In genomic region chrX:33014949-33015348, GRCh38 we compare ENCODE assay signal across 38 cellular contexts.
"Had no signal": no experiment of that assay in that cellular context is flagged by ENCODE, and none has a peak within 500 bp of the region (broad histone marks: within the 10 kb centered on the region; RNA-seq: fewer than 3 reads in every experiment).

No MANE protein-coding gene starts in this region.

- H3K27ac ChIP-seq: adrenal gland, ascending aorta, body of pancreas, brain microvascular endothelial cell, breast epithelium, cardiac muscle cell had no signal

- H3K4me1 ChIP-seq: adrenal gland, ascending aorta, body of pancreas, breast epithelium had no signal

- H3K4me3 Mint-ChIP-seq: activated naive CD4-positive, alpha-beta T cell treated with anti-CD3 and anti-CD28 coated beads for 36 hours; activated naive CD4-positive, alpha-beta T cell treated with anti-CD3 and anti-CD28 coated beads, Interleukin-2, amount 10 ng/mL, durations not matched to agents 7 days and 5 days; activated naive CD4-positive, alpha-beta T cell treated with anti-CD3 and anti-CD28 coated beads, Interleukin-2, amount 50 U/mL, for 24 hours; activated naive CD8-positive, alpha-beta T cell; activated naive CD8-positive, alpha-beta T cell treated with anti-CD3 and anti-CD28 coated beads for 36 hours; activated naive CD8-positive, alpha-beta T cell treated with anti-CD3 and anti-CD28 coated beads, Interleukin-2, amount 10 ng/mL, durations not matched to agents 7 days and 5 days; activated naive CD8-positive, alpha-beta T cell treated with anti-CD3 and anti-CD28 coated beads, Interleukin-2, amount 50 U/mL, for 24 hours; activated T-cell treated with anti-CD3 and anti-CD28 coated beads, Interleukin-2, amount 50 U/mL, for 24 hours; activated T-cell treated with anti-CD3 and anti-CD28 coated beads, Interleukin-2, amount 50 U/mL, for 4 hours; activated T-cell treated with anti-CD3 and anti-CD28 coated beads, Interleukin-2, amount 50 U/mL, for 72 hours; activated T-helper 1 cell treated with anti-CD3 and anti-CD28 coated beads, Interleukin-12 subunit alpha, Interleukin-12 subunit beta, Interleukin-2, Interleukin-4 antibody, amounts not matched to agents 30 ng/mL and 10 ng/mL and 1 ng/mL, durations not matched to agents 14 hours and 24 hours and 36 hours; activated T-helper 17 cell treated with anti-CD3 and anti-CD28 coated beads, Interleukin-2, amount 50 U/mL, for 72 hours; brain; central memory CD8-positive, alpha-beta T cell had no signal

- H3K27me3 ChIP-seq: adrenal gland, ascending aorta, body of pancreas, brain microvascular endothelial cell, breast epithelium, cardiac muscle cell had no signal

- H3K9me3 Mint-ChIP-seq: activated naive CD4-positive, alpha-beta T cell treated with anti-CD3 and anti-CD28 coated beads, Interleukin-2, amount 50 U/mL, for 24 hours; activated naive CD8-positive, alpha-beta T cell treated with anti-CD3 and anti-CD28 coated beads, Interleukin-2, amount 10 ng/mL, durations not matched to agents 7 days and 5 days; activated T-cell treated with anti-CD3 and anti-CD28 coated beads, Interleukin-2, amount 50 U/mL, for 24 hours; activated T-helper 1 cell treated with anti-CD3 and anti-CD28 coated beads, Interleukin-12 subunit alpha, Interleukin-12 subunit beta, Interleukin-2, Interleukin-4 antibody, amounts not matched to agents 30 ng/mL and 10 ng/mL and 1 ng/mL, durations not matched to agents 14 hours and 24 hours and 36 hours; activated T-helper 17 cell treated with anti-CD3 and anti-CD28 coated beads, Interleukin-2, amount 50 U/mL, for 72 hours; brain had no signal

- H3K9me3 ChIP-seq: adrenal gland, ascending aorta, body of pancreas, breast epithelium had no signal

- H3K27me3 Mint-ChIP-seq: activated naive CD4-positive, alpha-beta T cell treated with anti-CD3 and anti-CD28 coated beads, Interleukin-2, amount 10 ng/mL, durations not matched to agents 7 days and 5 days; activated naive CD4-positive, alpha-beta T cell treated with anti-CD3 and anti-CD28 coated beads, Interleukin-2, amount 50 U/mL, for 24 hours; activated naive CD8-positive, alpha-beta T cell; activated naive CD8-positive, alpha-beta T cell treated with anti-CD3 and anti-CD28 coated beads for 36 hours; activated naive CD8-positive, alpha-beta T cell treated with anti-CD3 and anti-CD28 coated beads, Interleukin-2, amount 10 ng/mL, durations not matched to agents 7 days and 5 days; activated naive CD8-positive, alpha-beta T cell treated with anti-CD3 and anti-CD28 coated beads, Interleukin-2, amount 50 U/mL, for 24 hours; activated T-helper 17 cell treated with anti-CD3 and anti-CD28 coated beads, Interleukin-2, amount 50 U/mL, for 72 hours; brain; central memory CD8-positive, alpha-beta T cell had no signal

- H3K4me1 Mint-ChIP-seq: activated naive CD4-positive, alpha-beta T cell treated with anti-CD3 and anti-CD28 coated beads, Interleukin-2, amount 10 ng/mL, durations not matched to agents 7 days and 5 days; activated naive CD4-positive, alpha-beta T cell treated with anti-CD3 and anti-CD28 coated beads, Interleukin-2, amount 50 U/mL, for 24 hours; activated naive CD8-positive, alpha-beta T cell treated with anti-CD3 and anti-CD28 coated beads for 36 hours; activated naive CD8-positive, alpha-beta T cell treated with anti-CD3 and anti-CD28 coated beads, Interleukin-2, amount 10 ng/mL, durations not matched to agents 7 days and 5 days; activated naive CD8-positive, alpha-beta T cell treated with anti-CD3 and anti-CD28 coated beads, Interleukin-2, amount 50 U/mL, for 24 hours; activated T-helper 17 cell treated with anti-CD3 and anti-CD28 coated beads, Interleukin-2, amount 50 U/mL, for 72 hours; brain; central memory CD8-positive, alpha-beta T cell had no signal

- H3K4me3 ChIP-seq: adrenal gland, ascending aorta, body of pancreas, breast epithelium, cardiac muscle cell had no signal

- DNase-seq: activated effector memory CD4-positive, alpha-beta T cell treated with anti-CD3 and anti-CD28 coated beads, Interleukin-2, amount 50 U/mL, for 16 hours; activated effector memory CD4-positive, alpha-beta T cell treated with Interleukin-2 at 50 U/mL for 16 hours; activated gamma-delta T cell; activated gamma-delta T cell treated with Interleukin-2 at 50 U/mL for 16 hours; activated naive CD4-positive, alpha-beta T cell; activated naive CD4-positive, alpha-beta T cell treated with anti-CD3 and anti-CD28 coated beads for 36 hours; activated naive CD4-positive, alpha-beta T cell treated with anti-CD3 and anti-CD28 coated beads, Interleukin-2, amount 10 ng/mL, durations not matched to agents 7 days and 5 days; activated naive CD4-positive, alpha-beta T cell treated with anti-CD3 and anti-CD28 coated beads, Interleukin-2, amount 50 U/mL, for 16 hours; activated naive CD4-positive, alpha-beta T cell treated with Interleukin-2 at 50 U/mL for 16 hours; activated naive CD8-positive, alpha-beta T cell treated with anti-CD3 and anti-CD28 coated beads for 36 hours; activated naive CD8-positive, alpha-beta T cell treated with anti-CD3 and anti-CD28 coated beads, Interleukin-2, amount 10 ng/mL, durations not matched to agents 7 days and 5 days; activated naive CD8-positive, alpha-beta T cell treated with anti-CD3 and anti-CD28 coated beads, Interleukin-2, amount 50 U/mL, for 24 hours; activated T-cell treated with anti-CD3 and anti-CD28 coated beads, Interleukin-2, amount 50 U/mL, for 1 hour; activated T-cell treated with anti-CD3 and anti-CD28 coated beads, Interleukin-2, amount 50 U/mL, for 24 hours; activated T-cell treated with anti-CD3 and anti-CD28 coated beads, Interleukin-2, amount 50 U/mL, for 4 hours; activated T-cell treated with anti-CD3 and anti-CD28 coated beads, Interleukin-2, amount 50 U/mL, for 48 hours; activated T-cell treated with anti-CD3 and anti-CD28 coated beads, Interleukin-2, amount 50 U/mL, for 72 hours; adrenal gland; amniotic stem cell; amygdala; anterior cingulate cortex; aorta; body of pancreas; brain microvascular endothelial cell; caudate nucleus; central memory CD4-positive, alpha-beta T cell; cerebellar nuclear complex had no signal

- H3K27ac Mint-ChIP-seq: activated naive CD4-positive, alpha-beta T cell treated with anti-CD3 and anti-CD28 coated beads for 36 hours; activated naive CD4-positive, alpha-beta T cell treated with anti-CD3 and anti-CD28 coated beads, Interleukin-2, amount 10 ng/mL, durations not matched to agents 7 days and 5 days; activated naive CD4-positive, alpha-beta T cell treated with anti-CD3 and anti-CD28 coated beads, Interleukin-2, amount 50 U/mL, for 24 hours; activated naive CD4-positive, alpha-beta T cell treated with anti-CD3 and anti-CD28 coated beads, Interleukin-2, amount 50 U/mL, for 72 hours; activated naive CD8-positive, alpha-beta T cell; activated naive CD8-positive, alpha-beta T cell treated with anti-CD3 and anti-CD28 coated beads for 36 hours; activated naive CD8-positive, alpha-beta T cell treated with anti-CD3 and anti-CD28 coated beads, Interleukin-2, amount 10 ng/mL, durations not matched to agents 7 days and 5 days; activated naive CD8-positive, alpha-beta T cell treated with anti-CD3 and anti-CD28 coated beads, Interleukin-2, amount 50 U/mL, for 24 hours; activated T-cell treated with anti-CD3 and anti-CD28 coated beads, Interleukin-2, amount 50 U/mL, for 24 hours; activated T-cell treated with anti-CD3 and anti-CD28 coated beads, Interleukin-2, amount 50 U/mL, for 72 hours; activated T-helper 1 cell treated with anti-CD3 and anti-CD28 coated beads, Interleukin-12 subunit alpha, Interleukin-12 subunit beta, Interleukin-2, Interleukin-4 antibody, amounts not matched to agents 30 ng/mL and 10 ng/mL and 1 ng/mL, durations not matched to agents 14 hours and 24 hours and 36 hours; activated T-helper 17 cell treated with anti-CD3 and anti-CD28 coated beads, Interleukin-2, amount 50 U/mL, for 72 hours; activated T-helper 2 cell treated with anti-CD3 and anti-CD28 coated beads, Interferon-gamma antibody, Interleukin-2, Interleukin-4, amounts not matched to agents 10 μg/mL and 5 μg/mL and 100 μg/mL, durations not matched to agents 14 hours and 24 hours and 36 hours; brain had no signal

- ATAC-seq: activated naive CD4-positive, alpha-beta T cell treated with anti-CD3 and anti-CD28 coated beads, Interleukin-2, amount 50 U/mL, for 72 hours; activated naive CD8-positive, alpha-beta T cell treated with anti-CD3 and anti-CD28 coated beads, Interleukin-2, amount 50 U/mL, for 24 hours; activated T-cell treated with anti-CD3 and anti-CD28 coated beads, Interleukin-2, amount 50 U/mL, for 4 hours; activated T-cell treated with anti-CD3 and anti-CD28 coated beads, Interleukin-2, amount 50 U/mL, for 72 hours; activated T-helper 17 cell treated with anti-CD3 and anti-CD28 coated beads, Interleukin-2, amount 50 U/mL, for 72 hours; body of pancreas had no signal

- H3K36me3 ChIP-seq: adrenal gland, ascending aorta, brain microvascular endothelial cell, breast epithelium, cardiac muscle cell had no signal

- H3K36me3 Mint-ChIP-seq: activated naive CD4-positive, alpha-beta T cell treated with anti-CD3 and anti-CD28 coated beads, Interleukin-2, amount 10 ng/mL, durations not matched to agents 7 days and 5 days; activated naive CD4-positive, alpha-beta T cell treated with anti-CD3 and anti-CD28 coated beads, Interleukin-2, amount 50 U/mL, for 24 hours; activated naive CD4-positive, alpha-beta T cell treated with anti-CD3 and anti-CD28 coated beads, Interleukin-2, amount 50 U/mL, for 72 hours; activated naive CD8-positive, alpha-beta T cell; activated naive CD8-positive, alpha-beta T cell treated with anti-CD3 and anti-CD28 coated beads for 36 hours; activated naive CD8-positive, alpha-beta T cell treated with anti-CD3 and anti-CD28 coated beads, Interleukin-2, amount 10 ng/mL, durations not matched to agents 7 days and 5 days; brain had no signal
